In the genomic region with DNA sequence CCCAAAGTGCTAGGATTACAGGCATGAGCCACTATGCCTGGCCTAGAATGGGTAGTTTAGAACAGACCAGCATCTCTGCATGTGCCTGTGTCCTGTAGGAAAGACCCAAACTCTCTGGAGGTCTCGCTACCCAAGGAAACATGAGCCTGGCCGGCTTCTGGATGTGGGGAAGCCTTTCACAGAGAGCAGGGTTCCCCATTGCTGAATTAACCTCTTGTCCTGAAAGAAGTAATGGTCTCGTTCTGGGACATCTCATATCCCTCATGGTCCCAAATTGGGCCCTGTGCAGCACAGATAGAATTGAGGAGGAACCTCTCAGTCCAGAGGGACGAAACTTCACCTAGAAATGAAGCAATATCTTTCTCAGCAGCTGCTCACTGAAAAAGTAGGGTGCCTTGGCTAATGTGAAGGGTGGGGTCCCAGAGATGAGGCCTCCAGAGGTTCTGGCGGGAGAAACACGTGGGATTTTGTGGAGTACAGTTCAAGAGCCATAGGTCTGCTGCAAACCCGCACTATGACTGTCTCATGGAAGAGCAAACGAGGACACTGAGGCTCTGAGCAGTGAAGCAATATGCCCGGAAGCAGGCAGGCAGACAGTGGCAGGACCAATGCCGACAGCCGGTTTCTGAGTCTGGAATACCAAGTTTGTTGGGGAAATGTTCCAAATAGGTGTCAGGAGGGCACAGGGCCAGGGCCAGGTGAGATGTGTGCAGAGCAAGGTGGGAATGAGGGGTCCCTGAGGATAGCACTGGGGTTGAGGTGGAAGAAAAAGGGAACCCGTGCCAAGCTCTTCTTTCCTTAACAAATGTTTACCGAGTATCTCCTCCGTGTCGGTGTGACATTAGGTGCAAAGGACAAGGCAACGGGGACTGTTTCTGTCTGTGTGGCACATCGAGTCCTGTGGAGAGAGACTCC, we compare ENCODE assay signal across 21 cellular contexts.
DNase-seq lines count a peak whose midpoint lies in the region; ATAC-seq and TF ChIP-seq lines count a peak whose summit lies in the region.
"Had no signal": no experiment of that assay in that cellular context is flagged by ENCODE, and none has a peak within 500 bp of the region (broad histone marks: within the 10 kb centered on the region; RNA-seq: fewer than 3 reads in every experiment).

No MANE protein-coding gene starts in this region.

- peaks cover 20% of the 10 kb centered on the region for H3K27me3 Mint-ChIP-seq in mesothelial cell of epicardium (ENCODE audit: low read depth)

- H3K27ac Mint-ChIP-seq in mesothelial cell of epicardium = peak overlapping the region; percentile 58
- H3K27ac Mint-ChIP-seq: activated CD8-positive, alpha-beta T cell treated with anti-CD3 and anti-CD28 coated beads, Interleukin-2, amount 10 ng/mL, durations not matched to agents 7 days and 5 days; activated naive CD4-positive, alpha-beta T cell treated with anti-CD3 and anti-CD28 coated beads, Interleukin-2, amount 50 U/mL, for 72 hours; IgD-negative memory B cell; stimulated activated effector memory CD8-positive, alpha-beta T cell treated with anti-CD3 and anti-CD28 coated beads, Interleukin-12 subunit alpha, Interleukin-12 subunit beta, amount 100 ng/mL, for 72 hours; T-helper 2 cell treated with Interferon-gamma antibody and Interleukin-4, amounts not matched to agents 5 μg/mL and 100 μg/mL, for 36 hours had no signal

- no peak for DNase-seq in RWPE2 (ENCODE audit: low spot score)
- peak; percentile 90 for DNase-seq in esophagus muscularis mucosa (ENCODE audit: extremely low spot score)
- no peak for DNase-seq in mesothelial cell of epicardium (ENCODE audit: low spot score in 2 of 2, unreplicated experiment in 2 of 2)
- no peak for DNase-seq in transverse colon
- DNase-seq in HCEC 1CT = no peak
- no peak for DNase-seq in GM20000 (ENCODE audit: low spot score)
- DNase-seq: activated CD4-positive, alpha-beta T cell treated with anti-CD3 and anti-CD28 coated beads for 1 hour; activated CD8-positive, alpha-beta T cell treated with anti-CD3 and anti-CD28 coated beads, Interleukin-2, amount 10 ng/mL, durations not matched to agents 7 days and 5 days; glutamatergic neuron; H9; left lung; NCI-H1048; NCI-H1694; substantia nigra had no signal

- H3K9me3 Mint-ChIP-seq in mesothelial cell of epicardium = peaks cover 7% of the 10 kb centered on the region
- H3K9me3 Mint-ChIP-seq: nephron had no signal

- intact Hi-C loops in esophagus muscularis mucosa (cut with DNase I) = loop anchor here (5.0 kb wide), 1 partner anchor 55 kb away; no protein-coding TSS in a partner anchor
- intact Hi-C loops in transverse colon (cut with DNase I; ENCODE audit: low total_unique reads) = no loop called here

- in situ Hi-C loops in transverse colon (cut with MboI; ENCODE audit: low pct_ligation_motif_present in 1 of 4, low pct_unique_long_range_greater_than_20kb in 1 of 4, low sequenced_read_pairs in 3 of 4) = no loop called here

- no peak for TF ChIP-seq CTCF in RWPE2 (IDR thresholded peaks at IDR 0.05; ENCODE audit: poor library complexity, severe bottlenecking)
- no peak for TF ChIP-seq CTCF in esophagus muscularis mucosa (IDR thresholded peaks at IDR 0.05)
- no peak for TF ChIP-seq CTCF in mesothelial cell of epicardium (IDR thresholded peaks at IDR 0.05; ENCODE audit: unreplicated experiment)
- no peak for TF ChIP-seq CTCF in transverse colon (IDR thresholded peaks at IDR 0.05)
- no peak for TF ChIP-seq CTCF in GM20000 (IDR thresholded peaks at IDR 0.05; ENCODE audit: extremely low read depth, missing control alignments)

- no peak overlapping the region for H3K4me3 ChIP-seq in RWPE2 (ENCODE audit: severe bottlenecking)
- H3K4me3 ChIP-seq in esophagus muscularis mucosa = no peak overlapping the region
- H3K4me3 ChIP-seq in transverse colon = no peak overlapping the region
- H3K4me3 ChIP-seq: BLaER1, left lung had no signal

- no peaks in the 10 kb centered on the region for H3K27me3 ChIP-seq in RWPE2 (ENCODE audit: insufficient read depth, poor library complexity, severe bottlenecking)
- H3K27me3 ChIP-seq in esophagus muscularis mucosa = no peaks in the 10 kb centered on the region
- H3K27me3 ChIP-seq in transverse colon = no peaks in the 10 kb centered on the region
- H3K27me3 ChIP-seq: BLaER1, left lung had no signal

- no peaks in the 10 kb centered on the region for H3K36me3 ChIP-seq in RWPE2 (ENCODE audit: low read depth)
- no peaks in the 10 kb centered on the region for H3K36me3 ChIP-seq in esophagus muscularis mucosa
- H3K36me3 ChIP-seq in transverse colon = no peaks in the 10 kb centered on the region
- H3K36me3 ChIP-seq: BLaER1, left lung had no signal

- WGBS in esophagus muscularis mucosa = 68% methylated on average over 15 of the region's 17 CpGs
- 44 to 67% methylated on average over 8 to 17 of the region's 17 CpGs for WGBS in transverse colon (ENCODE audit: low coverage in 1 of 2), 2 donors

- H3K4me1 ChIP-seq in RWPE2 (ENCODE audit: insufficient read depth, poor library complexity, severe bottlenecking) = peaks cover 22% of the 10 kb centered on the region
- H3K4me1 ChIP-seq in esophagus muscularis mucosa = peaks cover 28 to 71% (median 68%) of the 10 kb centered on the region in 4 donors
- H3K4me1 ChIP-seq in transverse colon = peaks cover 0 to 34% (median 13%) of the 10 kb centered on the region in 4 donors
- H3K4me1 ChIP-seq: BLaER1, left lung had no signal

- peak overlapping the region; percentile 97 for H3K27ac ChIP-seq in RWPE2 (ENCODE audit: poor library complexity, severe bottlenecking)
- peak overlapping the region; percentile 91 to 96 (median 95) for H3K27ac ChIP-seq in esophagus muscularis mucosa (replicated peaks in 1 of 4)
- peak overlapping the region; percentile 51 to 89 (median 80) for H3K27ac ChIP-seq in transverse colon
- H3K27ac ChIP-seq: BLaER1 had no signal

- TF ChIP-seq POLR2A in esophagus muscularis mucosa (IDR thresholded peaks at IDR 0.05; ENCODE audit: low read depth) (no peak), transverse colon (IDR thresholded peaks at IDR 0.05) (no peak)

- TF ChIP-seq EP300 in esophagus muscularis mucosa (IDR thresholded peaks at IDR 0.05) (no peak), transverse colon (IDR thresholded peaks at IDR 0.05; ENCODE audit: low read depth) (no peak)

- no peak overlapping the region for H3K4me3 Mint-ChIP-seq in mesothelial cell of epicardium
- H3K4me3 Mint-ChIP-seq: activated CD8-positive, alpha-beta T cell treated with anti-CD3 and anti-CD28 coated beads, Interleukin-2, amount 10 ng/mL, durations not matched to agents 7 days and 5 days; H9; nephron; stimulated activated effector memory CD8-positive, alpha-beta T cell treated with anti-CD3 and anti-CD28 coated beads, Interleukin-12 subunit alpha, Interleukin-12 subunit beta, amount 100 ng/mL, for 72 hours; T-helper 2 cell treated with Interferon-gamma antibody and Interleukin-4, amounts not matched to agents 5 μg/mL and 100 μg/mL, for 36 hours had no signal

- peaks cover 34% of the 10 kb centered on the region for H3K4me1 Mint-ChIP-seq in mesothelial cell of epicardium
- H3K4me1 Mint-ChIP-seq: stimulated activated effector memory CD8-positive, alpha-beta T cell treated with anti-CD3 and anti-CD28 coated beads, Interleukin-12 subunit alpha, Interleukin-12 subunit beta, amount 100 ng/mL, for 72 hours had no signal

- no peaks in the 10 kb centered on the region for H3K36me3 Mint-ChIP-seq in mesothelial cell of epicardium
- H3K36me3 Mint-ChIP-seq: stimulated activated effector memory CD8-positive, alpha-beta T cell treated with anti-CD3 and anti-CD28 coated beads, Interleukin-12 subunit alpha, Interleukin-12 subunit beta, amount 100 ng/mL, for 72 hours had no signal

- H3K9me3 ChIP-seq in RWPE2 (ENCODE audit: severe bottlenecking) = no peaks in the 10 kb centered on the region
- no peaks in the 10 kb centered on the region for H3K9me3 ChIP-seq in esophagus muscularis mucosa
- H3K9me3 ChIP-seq in transverse colon = no peaks in the 10 kb centered on the region

- ATAC-seq in RWPE2 (ENCODE audit: low read depth) (no peak), HG02571 (IDR thresholded peaks at IDR 0.05; ENCODE audit: unreplicated experiment) (no peak)
- ATAC-seq: activated CD8-positive, alpha-beta T cell treated with anti-CD3 and anti-CD28 coated beads, Interleukin-2, amount 10 ng/mL, durations not matched to agents 7 days and 5 days; activated naive CD4-positive, alpha-beta T cell treated with anti-CD3 and anti-CD28 coated beads, Interleukin-2, amount 50 U/mL, for 72 hours; stimulated activated effector memory CD8-positive, alpha-beta T cell treated with anti-CD3 and anti-CD28 coated beads, Interleukin-12 subunit alpha, Interleukin-12 subunit beta, amount 100 ng/mL, for 72 hours had no signal
